In genomic region chr9:91905237-91905650, GRCh38 we compare ENCODE assay signal across 17 cellular contexts. TPM values are rescaled to one million over a fixed set of nuclear protein-coding genes. Genes with fewer than 3 reads are reported as not detected.
DNase-seq lines count a peak whose midpoint lies in the region; ATAC-seq, FAIRE-seq and TF ChIP-seq lines count a peak whose summit lies in the region.
"Had no signal": no experiment of that assay in that cellular context is flagged by ENCODE, and none has a peak within 500 bp of the region (broad histone marks: within the 10 kb centered on the region; RNA-seq: fewer than 3 reads in every experiment).

No MANE protein-coding gene starts in this region.

- H3K79me2 ChIP-seq in KMS-11 (ENCODE audit: insufficient read depth, low read depth) (peaks cover 13% of the 10 kb centered on the region; the same call in 1 of the 2 replicates), smooth muscle cell (ENCODE audit: low read depth) (peaks cover 9% of the 10 kb centered on the region)

- intact Hi-C loops in natural killer cell (cut with micrococcal nuclease), result no loop called here

- H3K9me3 ChIP-seq in endodermal cell (ENCODE audit: control insufficient read depth, low read length), result no peaks in the 10 kb centered on the region
- H3K9me3 ChIP-seq in smooth muscle cell (replicated peaks; ENCODE audit: low read depth), result no peaks in the 10 kb centered on the region
- H3K9me3 ChIP-seq: SJCRH30 had no signal

- TF ChIP-seq CTCF in D721Med (IDR thresholded peaks at IDR 0.05; ENCODE audit: insufficient read depth, missing control alignments) (no peak), KMS-11 (conservative IDR thresholded peaks at IDR 0.05; ENCODE audit: low read depth, low read length) (no peak), endodermal cell (conservative IDR thresholded peaks at IDR 0.05) (no peak), smooth muscle cell (IDR thresholded peaks at IDR 0.05; ENCODE audit: borderline replicate concordance, insufficient read depth, poor library complexity, severe bottlenecking) (no peak), natural killer cell (IDR thresholded peaks at IDR 0.05) (no peak)

- H3F3A ChIP-seq in smooth muscle cell (ENCODE audit: low read depth), result peaks cover 4% of the 10 kb centered on the region

- DNase-seq in D721Med (ENCODE audit: insufficient read length, low spot score), result no peak
- no peak for DNase-seq in endodermal cell
- no peak for DNase-seq in smooth muscle cell (lab: John Stamatoyannopoulos, UW; ENCODE audit: unreplicated experiment)
- DNase-seq in NCI-H128 (lab: John Stamatoyannopoulos, UW; ENCODE audit: unreplicated experiment), result no peak
- no peak for DNase-seq in SW480 (ENCODE audit: low spot score)
- DNase-seq in natural killer cell, result no peak
- DNase-seq: Calu3, Karpas-422, NCI-H1105, NCI-H1694 treated with DMSO at 0.1 percent for 48 hours, NCI-H446, SJCRH30, SW 1271 had no signal

- H2AFZ ChIP-seq in KMS-11 (ENCODE audit: low read depth) (peak overlapping the region; percentile 51; the same call in 1 of the 2 replicates), smooth muscle cell (ENCODE audit: low read depth) (no peak overlapping the region)
- H2AFZ ChIP-seq: GM23338 had no signal

- H3K4me1 Mint-ChIP-seq in endodermal cell (peaks cover 48% of the 10 kb centered on the region), natural killer cell (peaks cover 0 to 13% of the 10 kb centered on the region in 2 donors)

- H3K27me3 ChIP-seq in KMS-11 (ENCODE audit: insufficient read depth, low read depth) (no peaks in the 10 kb centered on the region), endodermal cell (ENCODE audit: control insufficient read depth, insufficient read depth, low read length, poor library complexity, severe bottlenecking) (no peaks in the 10 kb centered on the region), smooth muscle cell (ENCODE audit: low read depth) (no peaks in the 10 kb centered on the region)

- H3K27me3 Mint-ChIP-seq in endodermal cell (ENCODE audit: insufficient read depth) (peaks cover 15% of the 10 kb centered on the region), natural killer cell (ENCODE audit: low read depth in 2 of 2) (no peaks in the 10 kb centered on the region)
- H3K27me3 Mint-ChIP-seq: CD4-positive, CD25-positive, alpha-beta regulatory T cell had no signal

- H3K9me3 Mint-ChIP-seq in endodermal cell, result no peaks in the 10 kb centered on the region
- H3K9me3 Mint-ChIP-seq in natural killer cell, result no peaks in the 10 kb centered on the region
- H3K9me3 Mint-ChIP-seq: CD4-positive, CD25-positive, alpha-beta regulatory T cell; GM23338 had no signal

- FAIRE-seq in D721Med (lab: Jason Lieb, UNC), result peak; percentile 29

- H3K4me2 ChIP-seq in KMS-11 (peak overlapping the region; percentile 93), smooth muscle cell (peak overlapping the region; percentile 75)

- H3K27ac ChIP-seq in KMS-11 (peak overlapping the region; percentile 82), endodermal cell (ENCODE audit: low read depth, low read length) (no peak overlapping the region), smooth muscle cell (ENCODE audit: low read depth) (no peak overlapping the region)
- H3K27ac ChIP-seq: SJCRH30 had no signal

- WGBS in endodermal cell (ENCODE audit: insufficient coverage in 1 of 2, insufficient read length in 1 of 2), 2 experiments, result 84% methylated on average over 1 of the region's 1 CpG; no CpG with 5 or more reads in 1 of the 2 experiments
- 87% methylated on average over 1 of the region's 1 CpG for WGBS in smooth muscle cell (ENCODE audit: low lambda C conversion rate)

- H3K27ac Mint-ChIP-seq in endodermal cell (no peak overlapping the region), natural killer cell (no peak overlapping the region)
- H3K27ac Mint-ChIP-seq: CD4-positive, CD25-positive, alpha-beta regulatory T cell; GM23338 had no signal

- H3K36me3 ChIP-seq in KMS-11 (ENCODE audit: insufficient read depth), result no peaks in the 10 kb centered on the region
- peaks cover 35% of the 10 kb centered on the region for H3K36me3 ChIP-seq in endodermal cell (ENCODE audit: control insufficient read depth, insufficient read depth, low read length)
- H3K36me3 ChIP-seq in smooth muscle cell (ENCODE audit: low read depth), result no peaks in the 10 kb centered on the region
- H3K36me3 ChIP-seq: SJCRH30 had no signal

- H3K36me3 Mint-ChIP-seq in endodermal cell (ENCODE audit: low read depth) (peaks cover 2% of the 10 kb centered on the region), natural killer cell (no peaks in the 10 kb centered on the region)
- H3K36me3 Mint-ChIP-seq: CD4-positive, CD25-positive, alpha-beta regulatory T cell had no signal

- peak overlapping the region; percentile 75; the same call in 1 of the 2 replicates for H3K9ac ChIP-seq in KMS-11
- no peak overlapping the region for H3K9ac ChIP-seq in endodermal cell (ENCODE audit: extremely low read depth, low read length, poor library complexity, severe bottlenecking)
- no peak overlapping the region for H3K9ac ChIP-seq in smooth muscle cell (ENCODE audit: low read depth)

- H3K4me3 Mint-ChIP-seq in endodermal cell (no peak overlapping the region), natural killer cell (no peak overlapping the region)
- H3K4me3 Mint-ChIP-seq: CD4-positive, CD25-positive, alpha-beta regulatory T cell; GM23338 had no signal

- H3K4me3 ChIP-seq in KMS-11 (IDR thresholded peaks at IDR 0.05; ENCODE audit: insufficient read depth, low read depth, low read length) (no peak overlapping the region), endodermal cell (ENCODE audit: low read length) (peak overlapping the region; percentile 72), smooth muscle cell (no peak overlapping the region)
- H3K4me3 ChIP-seq: GM23338, SJCRH30 had no signal

- peaks cover 55% of the 10 kb centered on the region for H3K4me1 ChIP-seq in KMS-11 (ENCODE audit: low read depth, poor library complexity, severe bottlenecking)
- peaks cover 53% of the 10 kb centered on the region for H3K4me1 ChIP-seq in endodermal cell (ENCODE audit: control insufficient read depth, insufficient read depth, low read length)
- H3K4me1 ChIP-seq in smooth muscle cell (ENCODE audit: low read depth), result peaks cover 43% of the 10 kb centered on the region

- no peak for ATAC-seq in natural killer cell

- H4K20me1 ChIP-seq in KMS-11 (ENCODE audit: insufficient read depth), result no peaks in the 10 kb centered on the region
- H4K20me1 ChIP-seq in smooth muscle cell (ENCODE audit: low read depth), result peaks cover 44% of the 10 kb centered on the region

RNA-seq across cellular contexts. Expression of gene ROR2, which starts 44.8 kb away (rescaled TPM):
- total RNA-seq in endodermal cell (100 to 1,000 TPM; 104 to 160 TPM), smooth muscle cell (15.7 and 16.7 TPM in 2 replicates), natural killer cell (1 to 10 TPM in 1 of 3 donors, not detected in 2; 1.7 TPM)
- polyA plus RNA-seq in endodermal cell (2013, experiment 1 of 2), result 39.8 TPM
- polyA plus RNA-seq in endodermal cell (2013, experiment 2 of 2), result 40.9 TPM
- polyA plus RNA-seq in smooth muscle cell, result 16.3 and 21.7 TPM in 2 replicates
- total RNA-seq: Calu3, PC-3, SJCRH30 had no signal
- polyA plus RNA-seq: CD4-positive, CD25-positive, alpha-beta regulatory T cell had no signal
